In genomic region chr6:125942677-125943527, GRCh38 we compare ENCODE assay signal across 1 cellular context.
TF ChIP-seq lines count a peak whose summit lies in the region.

No MANE protein-coding gene starts in this region.

TF ChIP-seq in HepG2, 621 proteins besides CTCF, POLR2A, EP300 and RAD21 (continued from another document and continues in another):
- TF ChIP-seq CREB3 (CRISPR knock-in tag; IDR thresholded peaks at IDR 0.05) (no peak), ZNF644 (CRISPR knock-in tag; IDR thresholded peaks at IDR 0.05; ENCODE audit: low read depth) (no peak), ZNF143 (CRISPR knock-in tag; IDR thresholded peaks at IDR 0.05) (no peak), BORCS8-MEF2B (CRISPR knock-in tag; IDR thresholded peaks at IDR 0.05) (0 out of 2 replicates have a peak, but pooled peaks have one; percentile 29), ZNF530 (CRISPR knock-in tag; IDR thresholded peaks at IDR 0.05; ENCODE audit: low read depth) (no peak), NFE2L1 (CRISPR knock-in tag; IDR thresholded peaks at IDR 0.05; ENCODE audit: borderline replicate concordance) (no peak), ZSCAN30 (CRISPR knock-in tag; IDR thresholded peaks at IDR 0.05) (no peak), ARNTL (CRISPR knock-in tag; IDR thresholded peaks at IDR 0.05) (no peak), ZSCAN12 (CRISPR knock-in tag; IDR thresholded peaks at IDR 0.05) (no peak), RNF219 (CRISPR knock-in tag; IDR thresholded peaks at IDR 0.05) (no peak), PITX1 (CRISPR knock-in tag; IDR thresholded peaks at IDR 0.05) (no peak), KDM4B (CRISPR knock-in tag; IDR thresholded peaks at IDR 0.05) (no peak), IKZF4 (CRISPR knock-in tag; IDR thresholded peaks at IDR 0.05; ENCODE audit: borderline replicate concordance, low read depth, not compliant biosample characterization) (no peak), ZNF562 (CRISPR knock-in tag; IDR thresholded peaks at IDR 0.05; ENCODE audit: borderline replicate concordance) (no peak), ARID5B (CRISPR knock-in tag; IDR thresholded peaks at IDR 0.05) (peak; percentile 29; the same call in 1 of the 2 replicates), ZNF263 (CRISPR knock-in tag; IDR thresholded peaks at IDR 0.05) (no peak), UBTF (CRISPR knock-in tag; IDR thresholded peaks at IDR 0.05) (no peak), NPAS2 (CRISPR knock-in tag; IDR thresholded peaks at IDR 0.05; ENCODE audit: borderline replicate concordance) (no peak), ZXDC (CRISPR knock-in tag; IDR thresholded peaks at IDR 0.05) (no peak), ZNF205 (CRISPR knock-in tag; IDR thresholded peaks at IDR 0.05) (no peak), SMAD9 (CRISPR knock-in tag; IDR thresholded peaks at IDR 0.05) (no peak), FIP1L1 (IDR thresholded peaks at IDR 0.05; ENCODE audit: borderline replicate concordance, insufficient read depth, low read depth, low read length) (no peak), XRCC5 (optimal IDR thresholded peaks at IDR 0.05; ENCODE audit: low read length) (peak; percentile 25), ZNF446 (CRISPR knock-in tag; IDR thresholded peaks at IDR 0.05) (no peak), SRF (IDR thresholded peaks at IDR 0.05; ENCODE audit: low read depth, low read length) (no peak), TRIM24 (CRISPR knock-in tag; IDR thresholded peaks at IDR 0.05) (no peak), ZFP90 (CRISPR knock-in tag; IDR thresholded peaks at IDR 0.05; ENCODE audit: borderline replicate concordance) (no peak), NR2F2 (IDR thresholded peaks at IDR 0.05; ENCODE audit: borderline replicate concordance, low read depth) (no peak), ZSCAN29 (CRISPR knock-in tag; conservative IDR thresholded peaks at IDR 0.05) (peak; percentile 52; the same call in 1 of the 2 replicates), PHF21A (CRISPR knock-in tag; IDR thresholded peaks at IDR 0.05) (0 out of 2 replicates have a peak, but pooled peaks have one; percentile 12), E2F1 (CRISPR knock-in tag; IDR thresholded peaks at IDR 0.05) (no peak), ZNF652 (CRISPR knock-in tag; IDR thresholded peaks at IDR 0.05; ENCODE audit: borderline replicate concordance, low read depth) (0 out of 2 replicates have a peak, but pooled peaks have one; percentile 17), ZNF33A (CRISPR knock-in tag; IDR thresholded peaks at IDR 0.05; ENCODE audit: borderline replicate concordance) (no peak), ZNF121 (CRISPR knock-in tag; IDR thresholded peaks at IDR 0.05) (no peak), ZNF839 (CRISPR knock-in tag; IDR thresholded peaks at IDR 0.05; ENCODE audit: borderline replicate concordance) (no peak), HIVEP1 (CRISPR knock-in tag; IDR thresholded peaks at IDR 0.05) (no peak), RBFOX2 (IDR thresholded peaks at IDR 0.05; ENCODE audit: low read depth, low read length) (no peak)
- TF ChIP-seq, protein P1, sequence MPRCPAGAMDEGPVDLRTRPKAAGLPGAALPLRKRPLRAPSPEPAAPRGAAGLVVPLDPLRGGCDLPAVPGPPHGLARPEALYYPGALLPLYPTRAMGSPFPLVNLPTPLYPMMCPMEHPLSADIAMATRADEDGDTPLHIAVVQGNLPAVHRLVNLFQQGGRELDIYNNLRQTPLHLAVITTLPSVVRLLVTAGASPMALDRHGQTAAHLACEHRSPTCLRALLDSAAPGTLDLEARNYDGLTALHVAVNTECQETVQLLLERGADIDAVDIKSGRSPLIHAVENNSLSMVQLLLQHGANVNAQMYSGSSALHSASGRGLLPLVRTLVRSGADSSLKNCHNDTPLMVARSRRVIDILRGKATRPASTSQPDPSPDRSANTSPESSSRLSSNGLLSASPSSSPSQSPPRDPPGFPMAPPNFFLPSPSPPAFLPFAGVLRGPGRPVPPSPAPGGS (CRISPR knock-in tag; IDR thresholded peaks at IDR 0.05), result no peak
- TF ChIP-seq, protein P2, sequence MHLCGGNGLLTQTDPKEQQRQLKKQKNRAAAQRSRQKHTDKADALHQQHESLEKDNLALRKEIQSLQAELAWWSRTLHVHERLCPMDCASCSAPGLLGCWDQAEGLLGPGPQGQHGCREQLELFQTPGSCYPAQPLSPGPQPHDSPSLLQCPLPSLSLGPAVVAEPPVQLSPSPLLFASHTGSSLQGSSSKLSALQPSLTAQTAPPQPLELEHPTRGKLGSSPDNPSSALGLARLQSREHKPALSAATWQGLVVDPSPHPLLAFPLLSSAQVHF (CRISPR knock-in tag; IDR thresholded peaks at IDR 0.05), result no peak
- TF ChIP-seq, protein P3, sequence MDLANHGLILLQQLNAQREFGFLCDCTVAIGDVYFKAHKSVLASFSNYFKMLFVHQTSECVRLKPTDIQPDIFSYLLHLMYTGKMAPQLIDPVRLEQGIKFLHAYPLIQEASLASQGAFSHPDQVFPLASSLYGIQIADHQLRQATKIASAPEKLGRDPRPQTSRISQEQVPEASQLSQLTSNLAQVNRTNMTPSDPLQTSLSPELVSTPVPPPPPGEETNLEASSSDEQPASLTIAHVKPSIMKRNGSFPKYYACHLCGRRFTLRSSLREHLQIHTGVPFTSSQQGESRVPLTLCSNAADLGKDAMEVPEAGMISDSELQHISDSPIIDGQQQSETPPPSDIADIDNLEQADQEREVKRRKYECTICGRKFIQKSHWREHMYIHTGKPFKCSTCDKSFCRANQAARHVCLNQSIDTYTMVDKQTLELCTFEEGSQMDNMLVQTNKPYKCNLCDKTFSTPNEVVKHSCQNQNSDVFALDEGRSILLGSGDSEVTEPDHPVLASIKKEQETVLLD (CRISPR knock-in tag; IDR thresholded peaks at IDR 0.05; ENCODE audit: low read depth), result no peak
- TF ChIP-seq, protein P4, sequence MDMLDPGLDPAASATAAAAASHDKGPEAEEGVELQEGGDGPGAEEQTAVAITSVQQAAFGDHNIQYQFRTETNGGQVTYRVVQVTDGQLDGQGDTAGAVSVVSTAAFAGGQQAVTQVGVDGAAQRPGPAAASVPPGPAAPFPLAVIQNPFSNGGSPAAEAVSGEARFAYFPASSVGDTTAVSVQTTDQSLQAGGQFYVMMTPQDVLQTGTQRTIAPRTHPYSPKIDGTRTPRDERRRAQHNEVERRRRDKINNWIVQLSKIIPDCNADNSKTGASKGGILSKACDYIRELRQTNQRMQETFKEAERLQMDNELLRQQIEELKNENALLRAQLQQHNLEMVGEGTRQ (IDR thresholded peaks at IDR 0.05; ENCODE audit: low read depth, low read length), result no peak
- TF ChIP-seq, protein P4 (CRISPR knock-in tag; IDR thresholded peaks at IDR 0.05; ENCODE audit: borderline replicate concordance), result no peak
